ENCODE assay signal across 8 cellular contexts in the genomic region with DNA sequence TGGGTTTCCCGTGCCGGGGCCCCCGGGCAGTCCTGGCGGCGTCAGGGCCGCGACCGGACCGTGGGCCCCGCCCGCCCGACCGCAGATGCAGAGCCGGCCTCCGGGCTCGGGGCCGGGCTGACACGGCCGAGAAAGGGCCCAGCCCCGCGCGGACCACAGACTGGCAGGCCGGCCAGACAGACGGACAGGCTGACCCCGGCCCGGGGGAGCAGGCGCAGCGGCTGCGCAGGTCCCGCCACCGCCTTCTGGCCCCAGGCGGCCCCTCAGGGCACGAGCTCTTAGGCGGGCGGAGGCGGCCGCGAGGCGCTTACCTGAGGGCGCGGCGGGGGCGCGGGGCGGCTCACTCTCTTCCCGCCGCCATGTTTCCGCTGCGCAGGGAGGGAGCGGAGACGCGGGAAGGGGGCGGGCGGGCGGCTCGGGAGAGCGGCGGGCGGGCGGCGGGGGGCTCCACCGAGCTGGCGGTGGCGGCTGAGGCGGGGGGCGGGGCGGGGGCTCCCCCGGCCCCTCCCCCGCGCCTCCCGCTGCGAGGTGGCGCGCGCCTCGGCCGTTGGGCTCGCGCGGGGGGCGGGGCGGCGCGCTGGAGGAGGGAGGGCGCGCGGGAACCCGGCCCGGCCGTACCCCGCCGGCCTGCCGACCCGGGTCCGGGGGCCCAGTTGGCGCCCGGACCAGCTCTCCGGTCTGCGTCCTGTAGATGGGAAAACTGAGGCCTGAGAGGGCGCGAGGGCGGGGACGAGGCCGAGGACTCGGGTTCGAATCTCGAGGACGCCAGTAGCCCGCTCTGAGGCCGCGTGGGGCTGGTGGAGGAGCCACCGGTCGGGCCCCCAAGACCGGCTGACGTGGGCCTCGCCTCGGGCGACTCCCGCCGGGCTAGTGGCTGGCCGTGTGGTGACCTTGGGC. TPM values are rescaled to one million over a fixed set of nuclear protein-coding genes. Genes with fewer than 3 reads are reported as not detected.
A peak's percentile ranks its signal among the peaks of the same experiment; 100 is the strongest.
DNase-seq lines count a peak whose midpoint lies in the region; ATAC-seq, FAIRE-seq and TF ChIP-seq lines count a peak whose summit lies in the region.

A gene (minus strand): TSS at position 559 of the 897 bp plus-strand sequence. CDS start 56,173 bp downstream, outside the sequence.

- H3K4me1 Mint-ChIP-seq in CD4-positive, alpha-beta memory T cell, result peaks cover 14 to 24% (median 20%) of the 10 kb centered on the region in 4 donors
- H3K4me1 Mint-ChIP-seq in activated naive CD4-positive, alpha-beta T cell treated with anti-CD3 and anti-CD28 coated beads, Interleukin-2, amount 50 U/mL, for 24 hours, result peaks cover 21% of the 10 kb centered on the region

- H3K27ac Mint-ChIP-seq in CD4-positive, alpha-beta memory T cell, result peak within 1 kb of the TSS; percentile 86 to 95 (median 92)
- peak within 1 kb of the TSS; percentile 85 for H3K27ac Mint-ChIP-seq in activated naive CD4-positive, alpha-beta T cell treated with anti-CD3 and anti-CD28 coated beads, Interleukin-2, amount 50 U/mL, for 24 hours

- H3K4me3 ChIP-seq in CD4-positive, alpha-beta memory T cell (ENCODE audit: low read length in 2 of 2), result peak within 1 kb of the TSS; percentile 31 to 51
- H3K4me3 ChIP-seq in HUES48 (ENCODE audit: low read depth, low read length) (peak within 1 kb of the TSS; percentile 80), SJSA1 (peak within 1 kb of the TSS; percentile 99), heart left ventricle (peak within 1 kb of the TSS; percentile 70 to 96 (median 90))

- H3K9me3 Mint-ChIP-seq in CD4-positive, alpha-beta memory T cell, result no peaks in the 10 kb centered on the region
- no peaks in the 10 kb centered on the region for H3K9me3 Mint-ChIP-seq in activated naive CD4-positive, alpha-beta T cell treated with anti-CD3 and anti-CD28 coated beads, Interleukin-2, amount 50 U/mL, for 24 hours

- no peaks in the 10 kb centered on the region for H3K27me3 ChIP-seq in CD4-positive, alpha-beta memory T cell (ENCODE audit: insufficient read depth, low read length)
- peaks cover 15% of the 10 kb centered on the region for H3K27me3 ChIP-seq in HUES48 (ENCODE audit: control insufficient read depth, insufficient read depth, low read length)
- no peaks in the 10 kb centered on the region for H3K27me3 ChIP-seq in SJSA1 (replicated peaks)
- no peaks in the 10 kb centered on the region for H3K27me3 ChIP-seq in heart left ventricle

- H3K4me3 Mint-ChIP-seq in CD4-positive, alpha-beta memory T cell, result peak within 1 kb of the TSS; percentile 84 to 91 (median 89)
- peak within 1 kb of the TSS; percentile 92 for H3K4me3 Mint-ChIP-seq in activated naive CD4-positive, alpha-beta T cell treated with anti-CD3 and anti-CD28 coated beads, Interleukin-2, amount 50 U/mL, for 24 hours

- H3K36me3 ChIP-seq in CD4-positive, alpha-beta memory T cell (ENCODE audit: insufficient read depth, low read length), result no peaks in the 10 kb centered on the region
- no peaks in the 10 kb centered on the region for H3K36me3 ChIP-seq in HUES48 (ENCODE audit: control insufficient read depth, insufficient read depth, low read length)
- peaks cover 10% of the 10 kb centered on the region for H3K36me3 ChIP-seq in SJSA1
- H3K36me3 ChIP-seq in heart left ventricle, result no peaks in the 10 kb centered on the region

- intact Hi-C loops in CD4-positive, alpha-beta memory T cell (cut with micrococcal nuclease), result loop anchor here (5.0 kb wide), 3 partner anchors 120 to 380 kb away; a partner anchor contains a TSS
- intact Hi-C loops in heart left ventricle (cut with DNase I) (loop anchor here in 3 of 10 donors (5.0 to 10.0 kb wide), 3 partner anchors 135 to 217 kb away; a partner anchor contains a TSS), posterior vena cava (cut with DNase I) (no loop called here)

- H3K9ac ChIP-seq in HUES48 (ENCODE audit: low read depth, low read length), result peak within 1 kb of the TSS; percentile 65; the same call in 1 of the 2 replicates

- H3K4me1 ChIP-seq in CD4-positive, alpha-beta memory T cell (ENCODE audit: insufficient read depth, low read length), result peaks cover 20% of the 10 kb centered on the region
- H3K4me1 ChIP-seq in HUES48 (ENCODE audit: control insufficient read depth, insufficient read depth, low read length), result peaks cover 18% of the 10 kb centered on the region
- peaks cover 39% of the 10 kb centered on the region for H3K4me1 ChIP-seq in SJSA1 (replicated peaks)
- peaks cover 0 to 49% (median 20%) of the 10 kb centered on the region in 12 donors for H3K4me1 ChIP-seq in heart left ventricle

- FAIRE-seq in urothelium cell line (lab: Jason Lieb, UNC), result peak; percentile 65

- H3K27me3 Mint-ChIP-seq in CD4-positive, alpha-beta memory T cell, result no peaks in the 10 kb centered on the region
- H3K27me3 Mint-ChIP-seq in activated naive CD4-positive, alpha-beta T cell treated with anti-CD3 and anti-CD28 coated beads, Interleukin-2, amount 50 U/mL, for 24 hours, result no peaks in the 10 kb centered on the region

- TF ChIP-seq CTCF in heart left ventricle (IDR thresholded peaks at IDR 0.05), result no peak

- POLR2A ChIA-PET in CD4-positive, alpha-beta memory T cell (lab: Charles Lee; ENCODE audit: partially characterized antibody), result interaction anchor here (2.3 kb wide), 1 partner anchor 262 kb away, joined by 9 read pairs; a partner anchor contains a TSS

- H3K9me3 ChIP-seq in CD4-positive, alpha-beta memory T cell (ENCODE audit: control insufficient read depth in 1 of 2, low read length in 2 of 2), result no peaks in the 10 kb centered on the region
- H3K9me3 ChIP-seq in HUES48 (ENCODE audit: control insufficient read depth, insufficient read depth, low read length), result no peaks in the 10 kb centered on the region
- no peaks in the 10 kb centered on the region for H3K9me3 ChIP-seq in SJSA1 (replicated peaks)
- no peaks in the 10 kb centered on the region for H3K9me3 ChIP-seq in heart left ventricle

- ATAC-seq in GM19455 (IDR thresholded peaks at IDR 0.05; ENCODE audit: unreplicated experiment) (peak; percentile 48), heart left ventricle (peak; percentile 9 to 75 (median 51))

- peak within 1 kb of the TSS; percentile 51 for H3K27ac ChIP-seq in CD4-positive, alpha-beta memory T cell (ENCODE audit: low read depth, low read length)
- H3K27ac ChIP-seq in HUES48 (ENCODE audit: low read depth, low read length), result peak within 1 kb of the TSS; percentile 69
- H3K27ac ChIP-seq in SJSA1, result peak within 1 kb of the TSS; percentile 93
- H3K27ac ChIP-seq in heart left ventricle, result peak within 1 kb of the TSS; percentile 89 to 99 (median 94)

- CTCF ChIA-PET in CD4-positive, alpha-beta memory T cell (lab: Charles Lee; ENCODE audit: partially characterized antibody), result no interaction called here

- peak; percentile 50 to 69 (median 58) for DNase-seq in CD4-positive, alpha-beta memory T cell
- DNase-seq in SJSA1 (ENCODE audit: low read depth in 1 of 2, low spot score in 2 of 2), result peak; percentile 52 to 72
- peak; percentile 47 to 79 (median 52) for DNase-seq in heart left ventricle
- peak; percentile 82 for DNase-seq in posterior vena cava (ENCODE audit: low spot score)
- DNase-seq in urothelium cell line (ENCODE audit: low spot score), result peak; percentile 85

- H3K36me3 Mint-ChIP-seq in CD4-positive, alpha-beta memory T cell, result peaks cover 0 to 7% of the 10 kb centered on the region in 2 donors
- peaks cover 3% of the 10 kb centered on the region for H3K36me3 Mint-ChIP-seq in activated naive CD4-positive, alpha-beta T cell treated with anti-CD3 and anti-CD28 coated beads, Interleukin-2, amount 50 U/mL, for 24 hours

- no peak for TF ChIP-seq POLR2A in heart left ventricle (IDR thresholded peaks at IDR 0.05)

- WGBS in heart left ventricle, 4 donors, result 1 to 3% (median 1%) methylated on average over 15 to 121 of the region's 121 CpGs

RNA-seq across cellular contexts. Expression of the gene that starts here (rescaled TPM):
- 10 to 100 TPM; 19.7 to 27.3 TPM for total RNA-seq in CD4-positive, alpha-beta memory T cell
- polyA plus RNA-seq in CD4-positive, alpha-beta memory T cell, result 1 to 10 TPM; 5.3 to 9.7 TPM
- 16.6 and 28.8 TPM in 2 replicates for total RNA-seq in SJSA1 (2014; rRNA removed; shearing (Covaris generic))
- total RNA-seq in heart left ventricle, result 10 to 100 TPM; 38.5 to 56.2 (median 43.0) TPM
- polyA plus RNA-seq in heart left ventricle, result 10 to 100 TPM; 36.0 to 53.1 TPM
- total RNA-seq in posterior vena cava, result 10 to 100 TPM; 37.6 to 41.3 TPM

Comparison
In these comparisons a context has a peak if more than half of its experiments do, and no peak if none do; other contexts are left out.
1. Peak in every context shown above with its lines: DNase-seq, ATAC-seq, H3K4me3 ChIP-seq and H3K27ac ChIP-seq.
2. H3K4me3 ChIP-seq: peak in every context shown above with its lines; median percentile 99 in SJSA1; 90 in heart left ventricle; 80 in HUES48; 41 in CD4-positive, alpha-beta memory T cell.